12 cellular contexts compared by ENCODE assay signal in the genomic region with DNA sequence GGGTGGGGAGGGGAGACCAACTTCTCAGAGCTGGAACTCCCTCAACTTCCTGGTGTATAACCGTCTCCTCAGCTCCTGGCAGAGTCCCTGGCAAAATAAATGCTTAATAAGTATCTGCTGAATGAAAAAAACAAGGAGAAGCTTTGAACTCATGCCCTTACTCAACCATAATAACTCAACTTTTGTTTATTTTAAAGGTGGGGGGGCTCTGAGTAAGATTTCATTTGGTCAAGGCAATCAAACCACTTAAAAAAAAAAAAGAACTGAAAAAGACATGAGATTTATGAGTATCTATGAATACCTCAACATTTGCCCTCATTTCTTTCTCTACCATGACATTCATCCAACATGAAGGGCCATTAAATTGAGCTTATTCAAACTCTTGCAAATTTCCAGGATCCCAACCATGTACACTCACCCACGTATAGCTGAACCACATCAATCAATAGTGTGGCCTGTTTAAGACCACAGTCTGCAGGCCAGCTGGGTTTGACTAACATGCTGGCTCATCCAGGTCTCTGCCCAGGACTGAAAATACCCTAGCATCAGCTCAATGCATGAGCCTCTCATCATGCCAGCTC.
DNase-seq lines count a peak whose midpoint lies in the region; ATAC-seq and TF ChIP-seq lines count a peak whose summit lies in the region.
"Had no signal": no experiment of that assay in that cellular context is flagged by ENCODE, and none has a peak within 500 bp of the region (broad histone marks: within the 10 kb centered on the region; RNA-seq: fewer than 3 reads in every experiment).

No MANE protein-coding gene starts in this region.

- CTCF ChIA-PET in AG04450 (lab: Charles Lee): interaction anchor here (0.5 to 0.9 kb wide), 2 partner anchors 160 to 228 kb away, joined by 3 read pairs; no protein-coding TSS in a partner anchor

- no peak overlapping the region for H3K4me3 ChIP-seq in AG04450 (ENCODE audit: low read depth, low read length)
- H3K4me3 ChIP-seq: tibial nerve had no signal

- no peak for ATAC-seq in GM21526 (IDR thresholded peaks at IDR 0.05; ENCODE audit: low FRiP score, unreplicated experiment)
- no peak for ATAC-seq in HG02852 (IDR thresholded peaks at IDR 0.05; ENCODE audit: unreplicated experiment)
- no peak for ATAC-seq in Right ventricle myocardium inferior

- peak; percentile 66 for DNase-seq in AG04450 (ENCODE audit: low read depth, low spot score)
- peak; percentile 87 for DNase-seq in EH (ENCODE audit: low read depth)
- DNase-seq in SW480 (ENCODE audit: low spot score): peak; percentile 86
- peak; percentile 30 for DNase-seq in hepatic stellate cell (ENCODE audit: low spot score)
- no peak for DNase-seq in NCI-H146 treated with DMSO at 0.1 percent for 48 hours (lab: John Stamatoyannopoulos, UW; ENCODE audit: unreplicated experiment)
- DNase-seq in Right ventricle myocardium inferior (ENCODE audit: missing footprints): no peak
- DNase-seq: DMS153, mesendoderm, NCI-H2227 treated with DMSO at 0.1 percent for 48 hours had no signal

- intact Hi-C loops in Right ventricle myocardium inferior (cut with DNase I): no loop called here

- no peak for TF ChIP-seq CTCF in AG04450 (IDR thresholded peaks at IDR 0.05; ENCODE audit: low read depth, low read length)

- POLR2A ChIA-PET in AG04450 (lab: Yijun Ruan, JAX): interaction anchor here (0.6 to 1.2 kb wide), 6 partner anchors 70 to 217 kb away, joined by 3 to 6 read pairs (median 3); no protein-coding TSS in a partner anchor

- H3K27ac ChIP-seq in AG04450 (ENCODE audit: low read depth, low read length): no peak overlapping the region
- H3K27ac ChIP-seq: tibial nerve had no signal

- H3K9me3 ChIP-seq in AG04450 (ENCODE audit: control insufficient read depth, insufficient read depth, low read length): no peaks in the 10 kb centered on the region
- H3K9me3 ChIP-seq: tibial nerve had no signal

- no peaks in the 10 kb centered on the region for H3K27me3 ChIP-seq in AG04450 (ENCODE audit: control insufficient read depth, insufficient read depth, low read length)
- H3K27me3 ChIP-seq: tibial nerve had no signal

Comparison
In these comparisons a context has a peak if more than half of its experiments do, and no peak if none do; other contexts are left out.
1. DNase-seq: peak in AG04450 (single experiment), EH (single experiment), SW480 (single experiment) and hepatic stellate cell (single experiment); none in NCI-H146 treated with DMSO at 0.1 percent for 48 hours (single experiment) and Right ventricle myocardium inferior (single experiment).